Comparison of ENCODE assay signal across 12 cellular contexts in the genomic region with DNA sequence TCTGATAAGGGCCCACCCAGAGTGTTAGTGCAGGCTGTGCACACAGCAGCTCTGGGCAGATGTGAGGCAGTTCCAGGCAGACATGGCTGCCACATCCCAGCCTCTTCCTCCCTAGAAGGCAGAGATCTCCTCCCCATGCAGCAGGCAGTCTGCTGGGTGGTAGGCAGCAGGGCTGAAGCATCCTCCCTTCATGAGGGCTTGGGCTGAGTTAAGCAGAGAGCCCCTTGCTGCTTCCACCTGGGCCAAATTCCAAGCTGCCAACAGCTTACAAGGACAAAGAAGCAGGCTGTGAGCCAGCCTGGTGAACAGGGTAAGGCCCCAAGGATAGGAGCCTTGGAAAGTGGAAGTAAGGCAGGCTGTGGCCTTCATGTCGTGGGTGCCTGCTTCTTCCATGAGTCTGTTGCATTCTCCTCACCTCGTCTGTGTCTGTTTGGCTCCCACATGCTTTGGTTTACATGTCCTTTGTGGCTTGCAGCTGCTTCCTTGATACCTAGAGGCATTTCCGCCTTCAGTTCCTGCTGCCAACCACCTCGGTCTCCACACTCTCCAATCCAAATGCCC. TPM values are rescaled to one million over a fixed set of nuclear protein-coding genes. Genes with fewer than 3 reads are reported as not detected.
DNase-seq lines count a peak whose midpoint lies in the region; ATAC-seq, FAIRE-seq and TF ChIP-seq lines count a peak whose summit lies in the region.
"Had no signal": no experiment of that assay in that cellular context is flagged by ENCODE, and none has a peak within 500 bp of the region (broad histone marks: within the 10 kb centered on the region; RNA-seq: fewer than 3 reads in every experiment).

No MANE protein-coding gene starts in this region.

- peak overlapping the region; percentile 19 for H3K27ac Mint-ChIP-seq in activated B cell treated with CpG ODN at 0.5 μM for 24 hours

- peaks cover 74% of the 10 kb centered on the region for H3K36me3 Mint-ChIP-seq in activated B cell treated with CpG ODN at 0.5 μM for 24 hours (ENCODE audit: low read depth)

- H4K20me1 ChIP-seq in PC-3 (ENCODE audit: low read length): no peaks in the 10 kb centered on the region

- H3K4me1 Mint-ChIP-seq in activated B cell treated with CpG ODN at 0.5 μM for 24 hours: peaks cover 90% of the 10 kb centered on the region

- in situ Hi-C loops in transverse colon (cut with MboI; ENCODE audit: low pct_ligation_motif_present in 1 of 4, low pct_unique_long_range_greater_than_20kb in 1 of 4, low sequenced_read_pairs in 3 of 4): no loop called here

- H3K4me3 ChIP-seq in kidney (ENCODE audit: low read length in 2 of 2) (no peak overlapping the region), transverse colon (no peak overlapping the region), PC-3 (ENCODE audit: low read length) (no peak overlapping the region)

- H3K79me2 ChIP-seq in PC-3 (ENCODE audit: low read length): no peaks in the 10 kb centered on the region

- no peak overlapping the region for H2AFZ ChIP-seq in PC-3 (ENCODE audit: low read length)

- no peak overlapping the region for H3K4me2 ChIP-seq in PC-3 (ENCODE audit: low read length)

- no peaks in the 10 kb centered on the region for H3K9me3 Mint-ChIP-seq in activated B cell treated with CpG ODN at 0.5 μM for 24 hours

- ATAC-seq in activated B cell treated with CpG ODN at 0.5 μM for 24 hours (ENCODE audit: low read depth) (no peak), PC-3 (no peak), GM21717 (IDR thresholded peaks at IDR 0.05; ENCODE audit: unreplicated experiment) (no peak)
- ATAC-seq in activated CD4-positive, CD25-positive, alpha-beta regulatory T cell treated with anti-CD3 and anti-CD28 coated beads, Interleukin-2, amount 50 U/mL, for 24 hours: no peak

- H3K9me2 ChIP-seq in PC-3 (replicated peaks; ENCODE audit: low read length): no peaks in the 10 kb centered on the region

- H3K36me3 ChIP-seq in kidney (ENCODE audit: control insufficient read depth in 1 of 2, insufficient read depth in 2 of 2, low read length in 2 of 2) (no peaks in the 10 kb centered on the region), transverse colon (no peaks in the 10 kb centered on the region), PC-3 (ENCODE audit: low read depth, low read length) (no peaks in the 10 kb centered on the region)

- CTCF ChIA-PET in activated B cell treated with CpG ODN at 0.5 μM for 24 hours (lab: Charles Lee) (interaction anchor here (0.9 to 3.8 kb wide), 8 partner anchors 9 to 43 kb away, joined by 3 to 65 read pairs (median 4); no protein-coding TSS in a partner anchor), PC-3 (lab: Charles Lee) (no interaction called here)

- peaks cover 0 to 7% of the 10 kb centered on the region in 2 donors for H3K4me1 ChIP-seq in kidney (ENCODE audit: control insufficient read depth in 1 of 2, insufficient read depth in 1 of 2, low read depth in 1 of 2, low read length in 2 of 2)
- peaks cover 0 to 17% (median 5%) of the 10 kb centered on the region in 4 donors for H3K4me1 ChIP-seq in transverse colon
- no peaks in the 10 kb centered on the region for H3K4me1 ChIP-seq in PC-3 (ENCODE audit: insufficient read depth, low read length)

- intact Hi-C loops in activated B cell treated with CpG ODN at 0.5 μM for 24 hours (cut with micrococcal nuclease) (no loop called here), kidney (cut with DNase I) (no loop called here), transverse colon (cut with DNase I; ENCODE audit: low total_unique reads) (no loop called here), PC-3 (cut with micrococcal nuclease) (no loop called here)

- H3F3A ChIP-seq in PC-3 (ENCODE audit: low read length, unreplicated experiment): no peaks in the 10 kb centered on the region

- TF ChIP-seq POLR2A in transverse colon (IDR thresholded peaks at IDR 0.05): no peak

- H3K9ac ChIP-seq in kidney (ENCODE audit: low read length in 2 of 2): no peak overlapping the region
- no peak overlapping the region for H3K9ac ChIP-seq in PC-3 (ENCODE audit: low read length)

- no peak for FAIRE-seq in kidney (lab: Jason Lieb, UNC)
- FAIRE-seq: islet of Langerhans had no signal

- TF ChIP-seq EP300 in transverse colon (IDR thresholded peaks at IDR 0.05; ENCODE audit: low read depth): no peak

- POLR2A ChIA-PET in activated B cell treated with CpG ODN at 0.5 μM for 24 hours (lab: Charles Lee) (interaction anchor here (0.6 to 1.7 kb wide), 6 partner anchors 10 to 595 kb away, joined by 3 to 7 read pairs (median 4); no protein-coding TSS in a partner anchor), PC-3 (lab: Charles Lee; ENCODE audit: unreplicated experiment) (interaction anchor here (0.6 kb wide), 1 partner anchor 106 kb away, joined by 3 read pairs; no protein-coding TSS in a partner anchor)

- H3K27ac ChIP-seq in kidney (ENCODE audit: low read depth in 2 of 2, low read length in 2 of 2): no peak overlapping the region
- peak overlapping the region in 3 of 4 donors; percentile 7 to 46 (median 26) for H3K27ac ChIP-seq in transverse colon
- H3K27ac ChIP-seq in PC-3 (ENCODE audit: low read length): no peak overlapping the region
- H3K27ac ChIP-seq: C4-2B had no signal

- H3K4me3 Mint-ChIP-seq in activated B cell treated with CpG ODN at 0.5 μM for 24 hours: no peak overlapping the region

- no peaks in the 10 kb centered on the region for H3K27me3 ChIP-seq in transverse colon
- H3K27me3 ChIP-seq in PC-3 (ENCODE audit: low read length): no peaks in the 10 kb centered on the region

- no peaks in the 10 kb centered on the region for H3K9me3 ChIP-seq in kidney (ENCODE audit: control insufficient read depth in 1 of 2, low read length in 2 of 2)
- no peaks in the 10 kb centered on the region for H3K9me3 ChIP-seq in transverse colon
- no peaks in the 10 kb centered on the region for H3K9me3 ChIP-seq in PC-3 (ENCODE audit: low read length)

- peak; percentile 57 for DNase-seq in activated effector memory CD4-positive, alpha-beta T cell treated with anti-CD3 and anti-CD28 coated beads, Interleukin-2, amount 50 U/mL, for 16 hours
- no peak for DNase-seq in activated effector memory CD4-positive, alpha-beta T cell treated with Interleukin-2 at 50 U/mL for 16 hours
- no peak for DNase-seq in activated B cell treated with CpG ODN at 0.5 μM for 24 hours
- DNase-seq in kidney: peak; percentile 41
- no peak for DNase-seq in transverse colon
- no peak for DNase-seq in PC-3
- DNase-seq: NK-92 treated with Interleukin-12 subunit alpha and Interleukin-12 subunit beta, amount 100 ng/mL, for 24 hours had no signal

- 68 to 100% methylated on average over 1 to 4 of the region's 4 CpGs for WGBS in transverse colon (ENCODE audit: low coverage in 1 of 2), 2 donors

- no TSS peak for BruUV-seq in PC-3 (replicated peaks; lab: Mats Ljungman, UMichigan)

- TF ChIP-seq CTCF in activated B cell treated with CpG ODN at 0.5 μM for 24 hours (IDR thresholded peaks at IDR 0.05) (no peak), kidney (IDR thresholded peaks at IDR 0.05; ENCODE audit: borderline replicate concordance, extremely low read depth, insufficient read depth) (no peak), transverse colon (IDR thresholded peaks at IDR 0.05) (no peak), PC-3 (conservative IDR thresholded peaks at IDR 0.05; ENCODE audit: low read depth, low read length) (no peak)

- H3K27me3 Mint-ChIP-seq in activated B cell treated with CpG ODN at 0.5 μM for 24 hours: no peaks in the 10 kb centered on the region

RNA-seq across cellular contexts. Expression of a gene that starts 7.8 kb away (rescaled TPM):
- total RNA-seq in activated B cell treated with CpG ODN at 0.5 μM for 24 hours (161 and 182 TPM in 2 replicates), kidney (42.0 TPM), transverse colon (100 to 1,000 TPM in 1 of 4 donors, 10 to 100 TPM in 3; 48.2 to 193 (median 87.4) TPM), PC-3 (2014; rRNA removed) (46.6 and 60.3 TPM in 2 replicates)
- polyA plus RNA-seq in kidney (ENCODE audit: insufficient read depth, low read depth, low replicate concordance): 16.2 TPM

RNA-seq across cellular contexts. Expression of a gene that starts 54.2 kb away (rescaled TPM):
- total RNA-seq in activated B cell treated with CpG ODN at 0.5 μM for 24 hours (0.32 TPM in 1 of 2 replicates, not detected in the other), kidney (2.1 TPM), transverse colon (10 to 100 TPM in 1 of 4 donors, 1 to 10 TPM in 1, under 1 TPM in 2; 0.40 to 31.8 (median 5.5) TPM), PC-3 (2014; rRNA removed) (1.3 and 8.2 TPM in 2 replicates)
- polyA plus RNA-seq in kidney (ENCODE audit: insufficient read depth, low read depth, low replicate concordance): 1.3 TPM
- total RNA-seq: MCF 10A had no signal

Comparison
In these comparisons a context has a peak if more than half of its experiments do, and no peak if none do; other contexts are left out.
1. DNase-seq: peak in activated effector memory CD4-positive, alpha-beta T cell treated with anti-CD3 and anti-CD28 coated beads, Interleukin-2, amount 50 U/mL, for 16 hours (single experiment) and kidney (single experiment); none in activated effector memory CD4-positive, alpha-beta T cell treated with Interleukin-2 at 50 U/mL for 16 hours (single experiment), activated B cell treated with CpG ODN at 0.5 μM for 24 hours (single experiment), transverse colon (single experiment) and PC-3 (single experiment).
2. H3K27ac ChIP-seq: peak in transverse colon (3 of 4); none in kidney (0 of 2) and PC-3 (single experiment).